ENCODE assay signal across 5 cellular contexts in the genomic region with DNA sequence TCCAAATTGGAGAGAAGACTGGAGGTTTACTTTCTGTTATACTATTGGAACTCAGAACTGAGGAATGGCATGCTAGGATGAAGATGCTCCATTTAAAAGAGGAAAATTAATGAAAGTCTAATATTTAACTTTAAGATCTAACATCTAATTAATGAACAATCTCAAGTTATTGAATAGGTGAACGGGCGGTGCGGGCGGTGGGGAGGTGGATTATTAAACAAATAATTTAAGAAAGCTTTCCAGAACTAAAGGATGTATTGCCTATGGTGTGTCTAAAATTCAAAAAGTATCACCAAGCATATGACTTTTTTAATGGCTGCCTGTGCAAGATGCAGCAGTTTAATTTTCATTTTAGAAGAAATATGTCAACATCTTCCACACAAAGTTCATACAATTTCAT.
"Had no signal": no experiment of that assay in that cellular context is flagged by ENCODE, and none has a peak within 500 bp of the region (broad histone marks: within the 10 kb centered on the region; RNA-seq: fewer than 3 reads in every experiment).

No MANE protein-coding gene starts in this region.

- ATAC-seq: HepG2, K562 had no signal

- DNase-seq: IMR-90, KBM-7, KG1 had no signal
